8 cellular contexts compared by ENCODE assay signal in the genomic region with DNA sequence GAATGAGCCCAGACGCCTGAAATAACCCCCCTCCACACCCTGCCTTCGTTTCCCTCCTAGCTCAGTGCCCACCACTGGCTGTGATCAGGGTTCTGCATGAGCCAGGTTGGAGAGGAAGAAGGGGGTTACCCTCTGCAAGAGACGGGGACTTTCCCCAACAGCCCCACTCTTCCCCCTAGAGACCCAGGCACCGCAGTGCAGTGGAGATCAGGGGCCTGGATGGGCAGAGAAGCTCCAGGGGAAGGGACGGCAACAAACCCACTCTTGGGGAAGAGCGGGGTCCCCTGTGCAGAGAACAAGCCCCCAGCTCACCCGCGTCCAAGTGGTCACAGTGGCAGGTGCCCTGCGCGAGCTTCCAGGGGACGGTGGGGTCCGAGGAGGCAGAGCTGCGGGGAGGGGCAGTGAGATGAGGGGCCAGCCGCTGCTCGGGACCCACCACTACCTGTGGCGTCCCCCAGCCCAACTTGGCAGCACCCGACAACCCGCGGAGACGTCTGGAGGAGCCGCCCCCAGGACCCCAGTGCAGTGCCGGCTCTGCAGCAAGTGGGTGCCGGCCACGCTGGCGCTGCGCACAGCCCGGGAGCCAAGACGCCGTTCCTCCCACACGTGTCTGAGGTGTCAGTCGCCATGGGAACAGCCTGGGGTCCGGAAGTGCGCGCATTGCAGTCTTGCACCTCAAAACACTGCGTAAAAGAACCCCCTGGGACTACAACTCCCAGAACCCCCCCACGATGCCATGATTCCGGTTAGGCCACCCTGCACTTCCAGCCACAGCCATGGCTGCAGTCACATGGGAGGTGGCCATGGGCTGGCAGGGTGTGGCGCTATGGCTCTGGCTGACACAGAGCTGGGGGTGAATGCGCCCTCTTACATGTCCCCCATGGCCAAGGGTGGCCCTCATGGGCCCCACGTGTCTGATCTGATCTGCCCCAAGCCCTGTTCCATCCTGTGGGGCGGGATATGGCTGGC.
DNase-seq lines count a peak whose midpoint lies in the region; ATAC-seq lines count a peak whose summit lies in the region.

No MANE protein-coding gene starts in this region.

- H3K27ac Mint-ChIP-seq in dendritic cell treated with granulocyte-macrophage colony-stimulating factor and Interleukin-4, amounts not matched to agents 40 ng/mL and 50 ng/mL, for 4 days = no peak overlapping the region

- intact Hi-C loops in dendritic cell treated with granulocyte-macrophage colony-stimulating factor and Interleukin-4, amounts not matched to agents 40 ng/mL and 50 ng/mL, for 4 days (cut with micrococcal nuclease) = no loop called here

- H3K27me3 Mint-ChIP-seq in dendritic cell treated with granulocyte-macrophage colony-stimulating factor and Interleukin-4, amounts not matched to agents 40 ng/mL and 50 ng/mL, for 4 days = peaks cover 23% of the 10 kb centered on the region

- no peak for ATAC-seq in HG02759 (IDR thresholded peaks at IDR 0.05; ENCODE audit: unreplicated experiment)

- H3K4me3 Mint-ChIP-seq in dendritic cell treated with granulocyte-macrophage colony-stimulating factor and Interleukin-4, amounts not matched to agents 40 ng/mL and 50 ng/mL, for 4 days = peak overlapping the region; percentile 37

- DNase-seq in NCI-H146 (lab: John Stamatoyannopoulos, UW) = peak; percentile 12
- DNase-seq in NCI-H146 treated with DMSO at 0.1 percent for 48 hours (lab: John Stamatoyannopoulos, UW; ENCODE audit: unreplicated experiment) = no peak
- peak; percentile 59 to 77 for DNase-seq in activated CD4-positive, alpha-beta T cell treated with anti-CD3 and anti-CD28 coated beads for 4 hours
- DNase-seq in stimulated activated CD4-positive, alpha-beta T cell treated with anti-CD3 and anti-CD28 coated beads, Interleukin-2, amount 100 ng/mL, for 4 hours (ENCODE audit: low read depth) = peak; percentile 53
- DNase-seq in kidney glomerular epithelial cell (lab: John Stamatoyannopoulos, UW) = no peak
- no peak for DNase-seq in glomerular visceral epithelial cell (ENCODE audit: extremely low spot score)

- H3K4me1 Mint-ChIP-seq in dendritic cell treated with granulocyte-macrophage colony-stimulating factor and Interleukin-4, amounts not matched to agents 40 ng/mL and 50 ng/mL, for 4 days (ENCODE audit: low read depth) = no peaks in the 10 kb centered on the region

- no peaks in the 10 kb centered on the region for H3K36me3 Mint-ChIP-seq in dendritic cell treated with granulocyte-macrophage colony-stimulating factor and Interleukin-4, amounts not matched to agents 40 ng/mL and 50 ng/mL, for 4 days (ENCODE audit: low read depth)

- H3K9me3 Mint-ChIP-seq in dendritic cell treated with granulocyte-macrophage colony-stimulating factor and Interleukin-4, amounts not matched to agents 40 ng/mL and 50 ng/mL, for 4 days = no peaks in the 10 kb centered on the region

Comparison
In these comparisons a context has a peak if more than half of its experiments do, and no peak if none do; other contexts are left out.
1. DNase-seq: peak in NCI-H146 (single experiment), activated CD4-positive, alpha-beta T cell treated with anti-CD3 and anti-CD28 coated beads for 4 hours (2 of 2) and stimulated activated CD4-positive, alpha-beta T cell treated with anti-CD3 and anti-CD28 coated beads, Interleukin-2, amount 100 ng/mL, for 4 hours (single experiment); none in NCI-H146 treated with DMSO at 0.1 percent for 48 hours (single experiment), kidney glomerular epithelial cell (single experiment) and glomerular visceral epithelial cell (single experiment).